Comparison of ENCODE assay signal across 9 cellular contexts in genomic region chr4:81030061-81030616, GRCh38. TPM values are rescaled to one million over a fixed set of nuclear protein-coding genes. Genes with fewer than 3 reads are reported as not detected.
DNase-seq lines count a peak whose midpoint lies in the region; ATAC-seq and TF ChIP-seq lines count a peak whose summit lies in the region.
"Had no signal": no experiment of that assay in that cellular context is flagged by ENCODE, and none has a peak within 500 bp of the region (broad histone marks: within the 10 kb centered on the region; RNA-seq: fewer than 3 reads in every experiment).

No MANE protein-coding gene starts in this region.

- H3K9ac ChIP-seq in duodenal mucosa (ENCODE audit: low read depth in 1 of 2, low read length in 2 of 2) (peak overlapping the region; percentile 1 to 25), neural progenitor cell (no peak overlapping the region)

- TF ChIP-seq CTCF in neural progenitor cell (IDR thresholded peaks at IDR 0.05) (no peak), GM10248 (IDR thresholded peaks at IDR 0.05; ENCODE audit: control extremely low read depth, extremely low read depth, low read depth, missing control alignments) (no peak)

- no peak for ATAC-seq in HG02678 (IDR thresholded peaks at IDR 0.05; ENCODE audit: unreplicated experiment)

- DNase-seq in DMS53 treated with DMSO at 0.1 percent for 48 hours (lab: John Stamatoyannopoulos, UW; ENCODE audit: unreplicated experiment) (peak; percentile 29), NCI-H187 treated with DMSO at 0.1 percent for 48 hours (lab: John Stamatoyannopoulos, UW) (peak; percentile 92), neural progenitor cell (ENCODE audit: low spot score) (peak; percentile 29), NCI-H1436 treated with DMSO at 0.1 percent for 48 hours (lab: John Stamatoyannopoulos, UW) (no peak), GM10248 (ENCODE audit: extremely low spot score) (no peak), substantia nigra (lab: John Stamatoyannopoulos, UW) (no peak)
- DNase-seq: cortex of kidney had no signal

- H3K36me3 Mint-ChIP-seq in neural progenitor cell, result no peaks in the 10 kb centered on the region

- peaks cover 16% of the 10 kb centered on the region for H3F3A ChIP-seq in neural progenitor cell (ENCODE audit: low read depth)

- H3K9me3 ChIP-seq in duodenal mucosa (ENCODE audit: control insufficient read depth in 1 of 2, low read length in 2 of 2) (no peaks in the 10 kb centered on the region), neural progenitor cell (ENCODE audit: low read depth) (no peaks in the 10 kb centered on the region)

- peak overlapping the region; percentile 99 for H3K4me2 ChIP-seq in neural progenitor cell

- H3K4me1 Mint-ChIP-seq in neural progenitor cell, result peaks cover 21% of the 10 kb centered on the region

- H3K4me1 ChIP-seq in duodenal mucosa (ENCODE audit: control insufficient read depth in 1 of 2, insufficient read depth in 2 of 2, low read length in 2 of 2), result peaks cover 0 to 3% of the 10 kb centered on the region in 2 donors
- H3K4me1 ChIP-seq in neural progenitor cell, result peaks cover 22% of the 10 kb centered on the region

- H3K79me2 ChIP-seq in neural progenitor cell (ENCODE audit: low read depth), result no peaks in the 10 kb centered on the region

- peaks cover 3 to 16% of the 10 kb centered on the region in 2 donors for H3K27me3 ChIP-seq in duodenal mucosa (ENCODE audit: control insufficient read depth in 1 of 2, insufficient read depth in 2 of 2, low read length in 2 of 2)
- H3K27me3 ChIP-seq in neural progenitor cell, result peaks cover 100% of the 10 kb centered on the region

- peaks cover 35% of the 10 kb centered on the region for H3K27me3 Mint-ChIP-seq in neural progenitor cell (ENCODE audit: insufficient read depth, low read depth)

- H3K4me3 Mint-ChIP-seq in neural progenitor cell, result peak overlapping the region; percentile 94

- no peak overlapping the region for H3K27ac Mint-ChIP-seq in neural progenitor cell

- H3K36me3 ChIP-seq in duodenal mucosa (ENCODE audit: control insufficient read depth in 1 of 2, insufficient read depth in 2 of 2, low read length in 2 of 2) (no peaks in the 10 kb centered on the region), neural progenitor cell (no peaks in the 10 kb centered on the region)

- POLR2A ChIA-PET in GM10248 (lab: Yijun Ruan, JAX), result no interaction called here

- H3K4me3 ChIP-seq in duodenal mucosa (ENCODE audit: low read depth in 1 of 2, low read length in 2 of 2), result peak overlapping the region; percentile 77
- peak overlapping the region; percentile 70 for H3K4me3 ChIP-seq in neural progenitor cell

- H4K20me1 ChIP-seq in neural progenitor cell (ENCODE audit: low read depth), result peaks cover 13% of the 10 kb centered on the region

- H2AFZ ChIP-seq in neural progenitor cell (replicated peaks), result peak overlapping the region; percentile 92

- CTCF ChIA-PET in GM10248 (lab: Yijun Ruan, JAX), result interaction anchor here (2.5 kb wide), 1 partner anchor 10 kb away, joined by 19 read pairs; no protein-coding TSS in a partner anchor

- no peak overlapping the region for H3K27ac ChIP-seq in duodenal mucosa (ENCODE audit: low read depth, low read length)
- no peak overlapping the region for H3K27ac ChIP-seq in neural progenitor cell
- no peak overlapping the region for H3K27ac ChIP-seq in substantia nigra (ENCODE audit: low read depth, low read length, poor library complexity, severe bottlenecking)

- H3K9me3 Mint-ChIP-seq in neural progenitor cell, result no peaks in the 10 kb centered on the region

RNA-seq across cellular contexts. Expression of gene BMP3, which starts 0.4 kb away (rescaled TPM):
- total RNA-seq in neural progenitor cell (ENCODE audit: low replicate concordance), result 0.09 TPM in 1 of 2 replicates, not detected in the other

Comparison
In these comparisons a context has a peak if more than half of its experiments do, and no peak if none do; other contexts are left out.
1. DNase-seq: peak in DMS53 treated with DMSO at 0.1 percent for 48 hours (single experiment), NCI-H187 treated with DMSO at 0.1 percent for 48 hours (single experiment) and neural progenitor cell (single experiment); none in NCI-H1436 treated with DMSO at 0.1 percent for 48 hours (single experiment), GM10248 (single experiment) and substantia nigra (0 of 49).